ENCODE assay signal across 8 cellular contexts in the genomic region with DNA sequence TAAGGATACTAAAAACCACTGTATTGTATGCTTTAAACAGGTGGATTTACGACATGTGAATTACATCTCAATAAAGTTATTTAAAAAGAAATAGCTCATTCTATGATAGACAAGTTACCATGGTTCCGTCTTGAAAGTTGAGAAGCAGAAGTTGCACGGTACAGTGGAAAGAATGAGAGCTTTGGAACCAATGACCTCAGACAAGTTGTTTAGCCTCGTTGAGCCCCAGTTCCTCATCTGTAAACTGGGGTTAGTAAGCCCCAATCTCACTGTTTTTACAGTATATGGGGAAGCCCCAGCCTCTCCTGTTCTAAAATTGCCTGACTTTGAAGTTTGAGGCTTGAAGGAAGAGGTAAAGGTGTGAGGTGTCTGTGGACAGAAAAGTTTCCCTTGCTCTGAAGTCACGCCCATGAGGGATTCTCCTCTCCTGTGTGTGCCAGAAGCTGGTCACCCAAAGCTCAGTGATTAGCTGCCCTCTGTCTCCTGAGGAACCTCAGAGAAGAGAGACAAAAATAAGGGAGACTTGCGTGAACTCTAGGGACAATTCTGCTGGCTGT. TPM values are rescaled to one million over a fixed set of nuclear protein-coding genes. Genes with fewer than 3 reads are reported as not detected.
DNase-seq lines count a peak whose midpoint lies in the region; ATAC-seq and TF ChIP-seq lines count a peak whose summit lies in the region.

No MANE protein-coding gene starts in this region.

- 82 to 89% methylated on average over 4 to 6 of the region's 6 CpGs for WGBS in gastroesophageal sphincter (ENCODE audit: low coverage in 1 of 2), 2 donors
- 97% methylated on average over 5 of the region's 6 CpGs for WGBS in mesenchymal stem cell

- no peak overlapping the region for H2BK120ac ChIP-seq in mesenchymal stem cell (ENCODE audit: low read depth, low read length)

- H3K27ac ChIP-seq in Peyer's patch (peak overlapping the region in 2 of 4 donors; percentile 35 to 71), gastroesophageal sphincter (no peak overlapping the region), mesenchymal stem cell (ENCODE audit: low read length, poor library complexity, severe bottlenecking) (no peak overlapping the region)

- peak in 2 of 3 donors; percentile 55 to 65 for DNase-seq in Peyer's patch
- DNase-seq in mesenchymal stem cell = no peak
- DNase-seq in SW 1271 (lab: John Stamatoyannopoulos, UW) = no peak
- DNase-seq in NCI-H1105 treated with DMSO at 0.1 percent for 48 hours (lab: John Stamatoyannopoulos, UW) = no peak
- DNase-seq in NCI-H2081 (lab: John Stamatoyannopoulos, UW) = no peak

- TF ChIP-seq EP300 in gastroesophageal sphincter (IDR thresholded peaks at IDR 0.05) = no peak

- H4K8ac ChIP-seq in mesenchymal stem cell (ENCODE audit: low read length) = no peak overlapping the region

- H3K79me1 ChIP-seq in mesenchymal stem cell (replicated peaks; ENCODE audit: low read length, poor library complexity, severe bottlenecking) = no peaks in the 10 kb centered on the region

- no peak overlapping the region for H3K23ac ChIP-seq in mesenchymal stem cell (ENCODE audit: low read length in 2 of 2)

- H3K14ac ChIP-seq in mesenchymal stem cell (ENCODE audit: low read length in 2 of 2) = no peak overlapping the region

- H3K18ac ChIP-seq in mesenchymal stem cell (ENCODE audit: low read depth in 1 of 2, low read length in 2 of 2) = no peak overlapping the region

- no peak overlapping the region for H3K4me3 ChIP-seq in Peyer's patch
- no peak overlapping the region for H3K4me3 ChIP-seq in gastroesophageal sphincter
- no peak overlapping the region for H3K4me3 ChIP-seq in mesenchymal stem cell (ENCODE audit: insufficient read depth in 1 of 2, low read depth in 1 of 2, low read length in 2 of 2)

- no peak overlapping the region for H3K9ac ChIP-seq in mesenchymal stem cell (ENCODE audit: low read length)

- no peak for TF ChIP-seq POLR2A in Peyer's patch (IDR thresholded peaks at IDR 0.05)
- TF ChIP-seq POLR2A in gastroesophageal sphincter (IDR thresholded peaks at IDR 0.05) = no peak

- no peak overlapping the region for H2AFZ ChIP-seq in mesenchymal stem cell (ENCODE audit: low read depth, low read length)

- no peak overlapping the region for H3K4me2 ChIP-seq in mesenchymal stem cell (ENCODE audit: low read length, poor library complexity, severe bottlenecking)

- no peak for TF ChIP-seq CTCF in Peyer's patch (IDR thresholded peaks at IDR 0.05)
- TF ChIP-seq CTCF in gastroesophageal sphincter (IDR thresholded peaks at IDR 0.05) = no peak

- H2BK12ac ChIP-seq in mesenchymal stem cell (ENCODE audit: low read length in 2 of 2) = no peak overlapping the region

- H3K36me3 ChIP-seq in Peyer's patch = no peaks in the 10 kb centered on the region
- H3K36me3 ChIP-seq in gastroesophageal sphincter = peaks cover 0 to 6% of the 10 kb centered on the region in 2 donors
- H3K36me3 ChIP-seq in mesenchymal stem cell (ENCODE audit: control insufficient read depth in 1 of 2, insufficient read depth in 2 of 2, low read depth in 1 of 2, low read length in 2 of 2) = peaks cover 4 to 12% of the 10 kb centered on the region in 2 experiments

- ATAC-seq in GM18868 (IDR thresholded peaks at IDR 0.05; ENCODE audit: unreplicated experiment) = peak; percentile 82
- peak; percentile 82 for ATAC-seq in HG02798 (IDR thresholded peaks at IDR 0.05; ENCODE audit: poor library complexity, unreplicated experiment)
- ATAC-seq in gastroesophageal sphincter = peak; percentile 43

- no peak overlapping the region for H2AK5ac ChIP-seq in mesenchymal stem cell (ENCODE audit: low read length, severe bottlenecking)

- H3K9me3 ChIP-seq in Peyer's patch = no peaks in the 10 kb centered on the region
- H3K9me3 ChIP-seq in gastroesophageal sphincter = no peaks in the 10 kb centered on the region
- no peaks in the 10 kb centered on the region for H3K9me3 ChIP-seq in mesenchymal stem cell (ENCODE audit: control insufficient read depth, low read length)

- H2BK15ac ChIP-seq in mesenchymal stem cell (ENCODE audit: low read depth, poor library complexity, severe bottlenecking) = no peak overlapping the region

- H3K27me3 ChIP-seq in Peyer's patch = no peaks in the 10 kb centered on the region
- no peaks in the 10 kb centered on the region for H3K27me3 ChIP-seq in gastroesophageal sphincter
- no peaks in the 10 kb centered on the region for H3K27me3 ChIP-seq in mesenchymal stem cell (ENCODE audit: control insufficient read depth in 1 of 2, insufficient read depth in 1 of 2, low read length in 2 of 2)

- no peak overlapping the region for H3K4ac ChIP-seq in mesenchymal stem cell (ENCODE audit: low read depth in 1 of 2, low read length in 2 of 2)

- H3K4me1 ChIP-seq in Peyer's patch (peaks cover 0 to 11% (median 5%) of the 10 kb centered on the region in 4 donors), gastroesophageal sphincter (peaks cover 0 to 9% (median 0%) of the 10 kb centered on the region in 3 donors), mesenchymal stem cell (ENCODE audit: control insufficient read depth, insufficient read depth, low read depth, low read length) (peaks cover 5% of the 10 kb centered on the region)

- no peak overlapping the region for H2BK5ac ChIP-seq in mesenchymal stem cell (ENCODE audit: low read depth, low read length, poor library complexity, severe bottlenecking)

- H4K91ac ChIP-seq in mesenchymal stem cell (ENCODE audit: low read length) = no peak overlapping the region

RNA-seq across cellular contexts. Expression of gene CRYGS, which starts 10.0 kb away (rescaled TPM):
- total RNA-seq in Peyer's patch (10 to 100 TPM in 1 of 4 donors, 1 to 10 TPM in 3; 1.4 to 12.3 (median 5.7) TPM), gastroesophageal sphincter (1 to 10 TPM in 2 of 4 donors, under 1 TPM in 1, not detected in 1; 0.39 to 3.1 (median 3.1) TPM)
- polyA plus RNA-seq in mesenchymal stem cell (2013, experiment 1 of 2) = 0.68 TPM
- 0.38 TPM for polyA plus RNA-seq in mesenchymal stem cell (2013, experiment 2 of 2)

RNA-seq across cellular contexts. Expression of gene TBCCD1, which starts 32.9 kb away (rescaled TPM):
- total RNA-seq in Peyer's patch = 10 to 100 TPM; 13.8 to 30.5 (median 16.6) TPM
- 10 to 100 TPM in 3 of 4 donors, 1 to 10 TPM in 1; 8.8 to 14.2 (median 12.0) TPM for total RNA-seq in gastroesophageal sphincter
- 6.8 TPM for polyA plus RNA-seq in mesenchymal stem cell (2013, experiment 1 of 2)
- polyA plus RNA-seq in mesenchymal stem cell (2013, experiment 2 of 2) = 6.2 TPM

RNA-seq across cellular contexts. Expression of gene DNAJB11, which starts 36.3 kb away (rescaled TPM):
- 10 to 100 TPM; 16.5 to 61.3 (median 42.4) TPM for total RNA-seq in Peyer's patch
- 10 to 100 TPM; 19.5 to 40.0 (median 33.5) TPM for total RNA-seq in gastroesophageal sphincter
- 109 TPM for polyA plus RNA-seq in mesenchymal stem cell (2013, experiment 1 of 2)
- polyA plus RNA-seq in mesenchymal stem cell (2013, experiment 2 of 2) = 111 TPM

Comparison
In these comparisons a context has a peak if more than half of its experiments do, and no peak if none do; other contexts are left out.
1. DNase-seq: peak in Peyer's patch (2 of 3); none in mesenchymal stem cell (single experiment), SW 1271 (0 of 2), NCI-H1105 treated with DMSO at 0.1 percent for 48 hours (single experiment) and NCI-H2081 (0 of 2).
2. Peak in every context shown above with its lines, with median percentiles within 50 percentile points of each other: ATAC-seq.